Comparison of ENCODE assay signal across 1 cellular context in the genomic region with DNA sequence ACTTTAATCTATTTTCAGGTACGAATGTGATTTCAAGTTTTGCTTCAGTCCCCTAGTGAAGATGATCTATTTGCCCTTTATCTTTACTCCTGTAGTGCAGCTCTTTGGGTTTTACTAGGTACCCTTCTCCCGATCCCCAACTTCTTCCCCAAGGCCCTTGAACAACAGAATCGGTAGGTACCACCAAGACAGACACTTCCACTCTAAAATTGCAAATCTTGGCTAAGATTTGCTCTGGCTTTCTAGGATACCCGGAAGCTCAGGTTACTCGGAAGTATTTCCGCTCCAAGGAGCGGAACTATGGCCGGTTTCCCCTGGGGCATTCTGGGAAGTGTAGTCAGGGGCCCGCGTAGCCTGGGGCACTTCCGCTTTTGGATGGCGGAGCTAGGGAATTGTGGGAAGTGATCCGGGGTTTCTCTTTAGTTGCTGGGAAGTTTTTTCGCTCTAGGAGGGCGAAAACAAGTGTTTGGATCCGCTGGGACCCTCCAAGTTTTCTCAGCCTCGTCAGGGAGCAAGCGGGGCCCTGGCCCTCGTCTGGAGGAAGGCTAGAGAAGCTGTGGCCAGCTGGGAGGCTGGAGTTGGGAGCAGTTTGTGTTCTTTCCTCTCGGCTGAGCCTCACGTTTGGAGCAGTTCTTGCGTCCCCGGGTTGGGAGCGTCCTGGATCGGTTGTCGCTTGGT.
TF ChIP-seq lines count a peak whose summit lies in the region.

No MANE protein-coding gene starts in this region.

TF ChIP-seq in K562, 482 proteins besides CTCF, POLR2A, EP300 and RAD21 (continued from another document and continues in another):
- TF ChIP-seq, protein P1, sequence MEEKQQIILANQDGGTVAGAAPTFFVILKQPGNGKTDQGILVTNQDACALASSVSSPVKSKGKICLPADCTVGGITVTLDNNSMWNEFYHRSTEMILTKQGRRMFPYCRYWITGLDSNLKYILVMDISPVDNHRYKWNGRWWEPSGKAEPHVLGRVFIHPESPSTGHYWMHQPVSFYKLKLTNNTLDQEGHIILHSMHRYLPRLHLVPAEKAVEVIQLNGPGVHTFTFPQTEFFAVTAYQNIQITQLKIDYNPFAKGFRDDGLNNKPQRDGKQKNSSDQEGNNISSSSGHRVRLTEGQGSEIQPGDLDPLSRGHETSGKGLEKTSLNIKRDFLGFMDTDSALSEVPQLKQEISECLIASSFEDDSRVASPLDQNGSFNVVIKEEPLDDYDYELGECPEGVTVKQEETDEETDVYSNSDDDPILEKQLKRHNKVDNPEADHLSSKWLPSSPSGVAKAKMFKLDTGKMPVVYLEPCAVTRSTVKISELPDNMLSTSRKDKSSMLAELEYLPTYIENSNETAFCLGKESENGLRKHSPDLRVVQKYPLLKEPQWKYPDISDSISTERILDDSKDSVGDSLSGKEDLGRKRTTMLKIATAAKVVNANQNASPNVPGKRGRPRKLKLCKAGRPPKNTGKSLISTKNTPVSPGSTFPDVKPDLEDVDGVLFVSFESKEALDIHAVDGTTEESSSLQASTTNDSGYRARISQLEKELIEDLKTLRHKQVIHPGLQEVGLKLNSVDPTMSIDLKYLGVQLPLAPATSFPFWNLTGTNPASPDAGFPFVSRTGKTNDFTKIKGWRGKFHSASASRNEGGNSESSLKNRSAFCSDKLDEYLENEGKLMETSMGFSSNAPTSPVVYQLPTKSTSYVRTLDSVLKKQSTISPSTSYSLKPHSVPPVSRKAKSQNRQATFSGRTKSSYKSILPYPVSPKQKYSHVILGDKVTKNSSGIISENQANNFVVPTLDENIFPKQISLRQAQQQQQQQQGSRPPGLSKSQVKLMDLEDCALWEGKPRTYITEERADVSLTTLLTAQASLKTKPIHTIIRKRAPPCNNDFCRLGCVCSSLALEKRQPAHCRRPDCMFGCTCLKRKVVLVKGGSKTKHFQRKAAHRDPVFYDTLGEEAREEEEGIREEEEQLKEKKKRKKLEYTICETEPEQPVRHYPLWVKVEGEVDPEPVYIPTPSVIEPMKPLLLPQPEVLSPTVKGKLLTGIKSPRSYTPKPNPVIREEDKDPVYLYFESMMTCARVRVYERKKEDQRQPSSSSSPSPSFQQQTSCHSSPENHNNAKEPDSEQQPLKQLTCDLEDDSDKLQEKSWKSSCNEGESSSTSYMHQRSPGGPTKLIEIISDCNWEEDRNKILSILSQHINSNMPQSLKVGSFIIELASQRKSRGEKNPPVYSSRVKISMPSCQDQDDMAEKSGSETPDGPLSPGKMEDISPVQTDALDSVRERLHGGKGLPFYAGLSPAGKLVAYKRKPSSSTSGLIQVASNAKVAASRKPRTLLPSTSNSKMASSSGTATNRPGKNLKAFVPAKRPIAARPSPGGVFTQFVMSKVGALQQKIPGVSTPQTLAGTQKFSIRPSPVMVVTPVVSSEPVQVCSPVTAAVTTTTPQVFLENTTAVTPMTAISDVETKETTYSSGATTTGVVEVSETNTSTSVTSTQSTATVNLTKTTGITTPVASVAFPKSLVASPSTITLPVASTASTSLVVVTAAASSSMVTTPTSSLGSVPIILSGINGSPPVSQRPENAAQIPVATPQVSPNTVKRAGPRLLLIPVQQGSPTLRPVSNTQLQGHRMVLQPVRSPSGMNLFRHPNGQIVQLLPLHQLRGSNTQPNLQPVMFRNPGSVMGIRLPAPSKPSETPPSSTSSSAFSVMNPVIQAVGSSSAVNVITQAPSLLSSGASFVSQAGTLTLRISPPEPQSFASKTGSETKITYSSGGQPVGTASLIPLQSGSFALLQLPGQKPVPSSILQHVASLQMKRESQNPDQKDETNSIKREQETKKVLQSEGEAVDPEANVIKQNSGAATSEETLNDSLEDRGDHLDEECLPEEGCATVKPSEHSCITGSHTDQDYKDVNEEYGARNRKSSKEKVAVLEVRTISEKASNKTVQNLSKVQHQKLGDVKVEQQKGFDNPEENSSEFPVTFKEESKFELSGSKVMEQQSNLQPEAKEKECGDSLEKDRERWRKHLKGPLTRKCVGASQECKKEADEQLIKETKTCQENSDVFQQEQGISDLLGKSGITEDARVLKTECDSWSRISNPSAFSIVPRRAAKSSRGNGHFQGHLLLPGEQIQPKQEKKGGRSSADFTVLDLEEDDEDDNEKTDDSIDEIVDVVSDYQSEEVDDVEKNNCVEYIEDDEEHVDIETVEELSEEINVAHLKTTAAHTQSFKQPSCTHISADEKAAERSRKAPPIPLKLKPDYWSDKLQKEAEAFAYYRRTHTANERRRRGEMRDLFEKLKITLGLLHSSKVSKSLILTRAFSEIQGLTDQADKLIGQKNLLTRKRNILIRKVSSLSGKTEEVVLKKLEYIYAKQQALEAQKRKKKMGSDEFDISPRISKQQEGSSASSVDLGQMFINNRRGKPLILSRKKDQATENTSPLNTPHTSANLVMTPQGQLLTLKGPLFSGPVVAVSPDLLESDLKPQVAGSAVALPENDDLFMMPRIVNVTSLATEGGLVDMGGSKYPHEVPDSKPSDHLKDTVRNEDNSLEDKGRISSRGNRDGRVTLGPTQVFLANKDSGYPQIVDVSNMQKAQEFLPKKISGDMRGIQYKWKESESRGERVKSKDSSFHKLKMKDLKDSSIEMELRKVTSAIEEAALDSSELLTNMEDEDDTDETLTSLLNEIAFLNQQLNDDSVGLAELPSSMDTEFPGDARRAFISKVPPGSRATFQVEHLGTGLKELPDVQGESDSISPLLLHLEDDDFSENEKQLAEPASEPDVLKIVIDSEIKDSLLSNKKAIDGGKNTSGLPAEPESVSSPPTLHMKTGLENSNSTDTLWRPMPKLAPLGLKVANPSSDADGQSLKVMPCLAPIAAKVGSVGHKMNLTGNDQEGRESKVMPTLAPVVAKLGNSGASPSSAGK (IDR thresholded peaks at IDR 0.05): no peak
- TF ChIP-seq NCOA4 (IDR thresholded peaks at IDR 0.05; ENCODE audit: partially characterized antibody): no peak
- TF ChIP-seq, protein P2, sequence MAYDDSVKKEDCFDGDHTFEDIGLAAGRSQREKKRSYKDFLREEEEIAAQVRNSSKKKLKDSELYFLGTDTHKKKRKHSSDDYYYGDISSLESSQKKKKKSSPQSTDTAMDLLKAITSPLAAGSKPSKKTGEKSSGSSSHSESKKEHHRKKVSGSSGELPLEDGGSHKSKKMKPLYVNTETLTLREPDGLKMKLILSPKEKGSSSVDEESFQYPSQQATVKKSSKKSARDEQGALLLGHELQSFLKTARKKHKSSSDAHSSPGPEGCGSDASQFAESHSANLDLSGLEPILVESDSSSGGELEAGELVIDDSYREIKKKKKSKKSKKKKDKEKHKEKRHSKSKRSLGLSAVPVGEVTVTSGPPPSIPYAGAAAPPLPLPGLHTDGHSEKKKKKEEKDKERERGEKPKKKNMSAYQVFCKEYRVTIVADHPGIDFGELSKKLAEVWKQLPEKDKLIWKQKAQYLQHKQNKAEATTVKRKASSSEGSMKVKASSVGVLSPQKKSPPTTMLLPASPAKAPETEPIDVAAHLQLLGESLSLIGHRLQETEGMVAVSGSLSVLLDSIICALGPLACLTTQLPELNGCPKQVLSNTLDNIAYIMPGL (CRISPR knock-in tag; IDR thresholded peaks at IDR 0.05): no peak
- TF ChIP-seq, protein P3, sequence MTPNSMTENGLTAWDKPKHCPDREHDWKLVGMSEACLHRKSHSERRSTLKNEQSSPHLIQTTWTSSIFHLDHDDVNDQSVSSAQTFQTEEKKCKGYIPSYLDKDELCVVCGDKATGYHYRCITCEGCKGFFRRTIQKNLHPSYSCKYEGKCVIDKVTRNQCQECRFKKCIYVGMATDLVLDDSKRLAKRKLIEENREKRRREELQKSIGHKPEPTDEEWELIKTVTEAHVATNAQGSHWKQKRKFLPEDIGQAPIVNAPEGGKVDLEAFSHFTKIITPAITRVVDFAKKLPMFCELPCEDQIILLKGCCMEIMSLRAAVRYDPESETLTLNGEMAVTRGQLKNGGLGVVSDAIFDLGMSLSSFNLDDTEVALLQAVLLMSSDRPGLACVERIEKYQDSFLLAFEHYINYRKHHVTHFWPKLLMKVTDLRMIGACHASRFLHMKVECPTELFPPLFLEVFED (CRISPR knock-in tag; conservative IDR thresholded peaks at IDR 0.05): no peak
- TF ChIP-seq SIN3B (IDR thresholded peaks at IDR 0.05; ENCODE audit: low read depth): no peak
- no peak for TF ChIP-seq CREB1 (IDR thresholded peaks at IDR 0.05)
- TF ChIP-seq CREB1 (CRISPR knock-in tag; IDR thresholded peaks at IDR 0.05): peak; percentile 50; the same call in 1 of the 2 replicates
- 0 out of 2 replicates have a peak, but pooled peaks have one; percentile 13 for TF ChIP-seq ESRRA (IDR thresholded peaks at IDR 0.05; ENCODE audit: borderline replicate concordance, low read depth)
- TF ChIP-seq BRF1 (IDR thresholded peaks at IDR 0.05; ENCODE audit: borderline replicate concordance, extremely low read depth, insufficient read length): no peak
- 0 out of 2 replicates have a peak, but pooled peaks have one; percentile 40 for TF ChIP-seq THRAP3 (IDR thresholded peaks at IDR 0.05; ENCODE audit: borderline replicate concordance)
- TF ChIP-seq SMAD2 (IDR thresholded peaks at IDR 0.05; ENCODE audit: low read depth, low read length): no peak
- TF ChIP-seq ZNF76 (CRISPR knock-in tag; IDR thresholded peaks at IDR 0.05; ENCODE audit: borderline replicate concordance): no peak
- no peak for TF ChIP-seq ZNF124 (CRISPR knock-in tag; IDR thresholded peaks at IDR 0.05)
- TF ChIP-seq TBP (optimal IDR thresholded peaks at IDR 0.05; ENCODE audit: low read depth, low read length): no peak
- no peak for TF ChIP-seq RERE (CRISPR knock-in tag; IDR thresholded peaks at IDR 0.05; ENCODE audit: borderline replicate concordance)
- TF ChIP-seq KAT2B (IDR thresholded peaks at IDR 0.05; ENCODE audit: low read depth, low read length): no peak
- no peak; the same call in 1 of the 2 replicates for TF ChIP-seq KLF6 (CRISPR knock-in tag; IDR thresholded peaks at IDR 0.05; ENCODE audit: borderline replicate concordance)
- TF ChIP-seq KDM4B (IDR thresholded peaks at IDR 0.05; ENCODE audit: borderline replicate concordance in 2 of 2, low read depth in 1 of 2): peak in 1 of 2 experiments; percentile 82; a peak in 1 of 4 replicates
- no peak for TF ChIP-seq ARID2 (IDR thresholded peaks at IDR 0.05)
- TF ChIP-seq TCF3 (CRISPR knock-in tag; IDR thresholded peaks at IDR 0.05): no peak
- no peak for TF ChIP-seq NCOA2 (IDR thresholded peaks at IDR 0.05; ENCODE audit: partially characterized antibody in 2 of 2)
- no peak for TF ChIP-seq SNAPC5 (CRISPR knock-in tag; IDR thresholded peaks at IDR 0.05)
- no peak for TF ChIP-seq ZNF699 (CRISPR knock-in tag; IDR thresholded peaks at IDR 0.05; ENCODE audit: insufficient replicate concordance)
- TF ChIP-seq, protein P4, sequence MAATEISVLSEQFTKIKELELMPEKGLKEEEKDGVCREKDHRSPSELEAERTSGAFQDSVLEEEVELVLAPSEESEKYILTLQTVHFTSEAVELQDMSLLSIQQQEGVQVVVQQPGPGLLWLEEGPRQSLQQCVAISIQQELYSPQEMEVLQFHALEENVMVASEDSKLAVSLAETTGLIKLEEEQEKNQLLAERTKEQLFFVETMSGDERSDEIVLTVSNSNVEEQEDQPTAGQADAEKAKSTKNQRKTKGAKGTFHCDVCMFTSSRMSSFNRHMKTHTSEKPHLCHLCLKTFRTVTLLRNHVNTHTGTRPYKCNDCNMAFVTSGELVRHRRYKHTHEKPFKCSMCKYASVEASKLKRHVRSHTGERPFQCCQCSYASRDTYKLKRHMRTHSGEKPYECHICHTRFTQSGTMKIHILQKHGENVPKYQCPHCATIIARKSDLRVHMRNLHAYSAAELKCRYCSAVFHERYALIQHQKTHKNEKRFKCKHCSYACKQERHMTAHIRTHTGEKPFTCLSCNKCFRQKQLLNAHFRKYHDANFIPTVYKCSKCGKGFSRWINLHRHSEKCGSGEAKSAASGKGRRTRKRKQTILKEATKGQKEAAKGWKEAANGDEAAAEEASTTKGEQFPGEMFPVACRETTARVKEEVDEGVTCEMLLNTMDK (IDR thresholded peaks at IDR 0.05; ENCODE audit: borderline replicate concordance, insufficient read depth, low read depth, low read length, poor library complexity, severe bottlenecking): no peak
- TF ChIP-seq MAZ (CRISPR knock-in tag; conservative IDR thresholded peaks at IDR 0.05 in 1 of 2, IDR thresholded peaks at IDR 0.05 in 1 of 2): no peak
- TF ChIP-seq ELF1 (tag; IDR thresholded peaks at IDR 0.05): peak; percentile 99
- no peak for TF ChIP-seq ZNF431 (CRISPR knock-in tag; IDR thresholded peaks at IDR 0.05)
- TF ChIP-seq EHMT2 (IDR thresholded peaks at IDR 0.05): peak; percentile 97
- TF ChIP-seq STAT5A (IDR thresholded peaks at IDR 0.05; ENCODE audit: borderline replicate concordance, low read length): no peak
- TF ChIP-seq SREBF1 (IDR thresholded peaks at IDR 0.05; ENCODE audit: borderline replicate concordance, low read depth, low read length): no peak
- TF ChIP-seq ZNF121 (CRISPR knock-in tag; conservative IDR thresholded peaks at IDR 0.05): no peak
- TF ChIP-seq FOS (IDR thresholded peaks at IDR 0.05; ENCODE audit: extremely low read depth, insufficient read length): no peak
- TF ChIP-seq RBM25 (IDR thresholded peaks at IDR 0.05; ENCODE audit: low read depth, low read length, severe bottlenecking): no peak
